17 cellular contexts compared by ENCODE assay signal in the genomic region with DNA sequence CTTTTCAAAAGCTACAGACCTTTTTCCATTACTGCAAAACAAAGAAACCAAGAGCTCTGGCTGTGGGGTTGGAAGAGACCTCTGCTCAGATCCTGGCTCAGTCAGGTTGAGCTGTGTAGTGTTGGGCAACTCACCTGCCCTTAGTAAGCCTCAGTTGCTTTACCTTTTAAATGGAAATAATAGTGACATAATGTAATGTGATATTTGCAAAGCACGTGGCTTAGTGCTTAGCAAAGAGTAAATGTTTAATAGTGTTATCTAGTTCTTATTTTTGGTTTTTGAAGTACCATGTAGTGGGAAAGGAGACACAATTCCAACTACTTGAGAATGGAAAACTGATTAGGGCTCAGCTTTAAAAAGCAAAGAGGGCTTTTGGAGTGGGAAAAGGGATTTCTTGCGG.
DNase-seq lines count a peak whose midpoint lies in the region; ATAC-seq and TF ChIP-seq lines count a peak whose summit lies in the region.
"Had no signal": no experiment of that assay in that cellular context is flagged by ENCODE, and none has a peak within 500 bp of the region (broad histone marks: within the 10 kb centered on the region; RNA-seq: fewer than 3 reads in every experiment).

No MANE protein-coding gene starts in this region.

- H3K27ac Mint-ChIP-seq in neural crest cell (ENCODE audit: unreplicated experiment) = peak overlapping the region; percentile 65
- no peak overlapping the region for H3K27ac Mint-ChIP-seq in CD14-positive monocyte
- H3K27ac Mint-ChIP-seq: activated CD4-positive, alpha-beta T cell treated with anti-CD3 and anti-CD28 coated beads, Interleukin-2, amount 10 ng/mL, durations not matched to agents 7 days and 5 days; immature natural killer cell had no signal

- H3K27me3 ChIP-seq in Panc1 (ENCODE audit: control insufficient read depth, insufficient read depth, low read length) (no peaks in the 10 kb centered on the region), dorsolateral prefrontal cortex (peaks cover 0 to 4% (median 0%) of the 10 kb centered on the region in 45 donors), thoracic aorta (replicated peaks; ENCODE audit: insufficient read depth) (no peaks in the 10 kb centered on the region)
- H3K27me3 ChIP-seq: SJCRH30 had no signal

- intact Hi-C loops in Panc1 (cut with micrococcal nuclease; ENCODE audit: unreplicated experiment) = no loop called here
- intact Hi-C loops in dorsolateral prefrontal cortex (cut with DNase I) = no loop called here
- intact Hi-C loops in CD14-positive monocyte (cut with micrococcal nuclease) = no loop called here

- peak overlapping the region; percentile 77; the same call in 1 of the 2 replicates for H3K27ac ChIP-seq in Panc1 (ENCODE audit: low read length)
- H3K27ac ChIP-seq in dorsolateral prefrontal cortex = peak overlapping the region in 36 of 59 donors; percentile 9 to 85 (median 68)
- peak overlapping the region; percentile 49 to 71 for H3K27ac ChIP-seq in thoracic aorta
- H3K27ac ChIP-seq: C4-2B, SJCRH30 had no signal

- no peak for DNase-seq in Panc1 (ENCODE audit: low read depth, low spot score)
- DNase-seq in dorsolateral prefrontal cortex = no peak
- DNase-seq in neural crest cell (ENCODE audit: low read depth, low spot score) = no peak
- no peak for DNase-seq in thoracic aorta (ENCODE audit: low spot score)
- no peak for DNase-seq in putamen (ENCODE audit: low spot score)
- no peak for DNase-seq in GM19240 (ENCODE audit: insufficient read length, low spot score)
- no peak for DNase-seq in CD14-positive monocyte (ENCODE audit: low spot score)
- DNase-seq in stimulated activated CD4-positive, alpha-beta T cell treated with anti-CD3 and anti-CD28 coated beads, Interleukin-4, amount 100 ng/mL, for 1 hour = no peak
- DNase-seq: activated CD4-positive, alpha-beta T cell treated with anti-CD3 and anti-CD28 coated beads, Interleukin-2, amount 10 ng/mL, durations not matched to agents 7 days and 5 days; activated naive CD4-positive, alpha-beta T cell treated with anti-CD3 and anti-CD28 coated beads, Interleukin-2, amount 50 U/mL, for 16 hours; activated T-cell treated with anti-CD3 and anti-CD28 coated beads for 4 hours; immature natural killer cell; NCI-H1436; NCI-H446; SJCRH30 had no signal

- BruUV-seq in Panc1 (replicated peaks; lab: Mats Ljungman, UMichigan) = no TSS peak

- ATAC-seq in Panc1 (no peak), thoracic aorta (ENCODE audit: insufficient number of reproducible peaks, low FRiP score, low read depth) (no peak)

- CTCF ChIA-PET in Panc1 (lab: Charles Lee) = interaction anchor here (0.6 to 1.5 kb wide), 2 partner anchors 21 to 126 kb away, joined by 3 to 6 read pairs; no protein-coding TSS in a partner anchor

- H3K36me3 ChIP-seq in Panc1 (ENCODE audit: control insufficient read depth, insufficient read depth, low read length) (no peaks in the 10 kb centered on the region), thoracic aorta (peaks cover 32% of the 10 kb centered on the region)

- peaks cover 10% of the 10 kb centered on the region for H3K36me3 Mint-ChIP-seq in neural crest cell (ENCODE audit: low read depth)
- H3K36me3 Mint-ChIP-seq in CD14-positive monocyte = peaks cover 53 to 55% of the 10 kb centered on the region in 2 donors

- POLR2A ChIA-PET in Panc1 (lab: Charles Lee) = no interaction called here

- H3K9me3 ChIP-seq in Panc1 (ENCODE audit: control insufficient read depth, insufficient read depth, low read depth, low read length) (no peaks in the 10 kb centered on the region), thoracic aorta (no peaks in the 10 kb centered on the region)
- H3K9me3 ChIP-seq: SJCRH30 had no signal

- H3K9me3 Mint-ChIP-seq in neural crest cell (no peaks in the 10 kb centered on the region), CD14-positive monocyte (peaks cover 0 to 2% (median 0%) of the 10 kb centered on the region in 7 donors)
- H3K9me3 Mint-ChIP-seq: activated CD4-positive, alpha-beta T cell treated with anti-CD3 and anti-CD28 coated beads, Interleukin-2, amount 10 ng/mL, durations not matched to agents 7 days and 5 days; central memory CD8-positive, alpha-beta T cell; immature natural killer cell had no signal

- H3K4me1 ChIP-seq in Panc1 (ENCODE audit: control insufficient read depth, insufficient read depth, low read length) = peaks cover 20% of the 10 kb centered on the region
- peaks cover 23 to 73% of the 10 kb centered on the region in 2 donors for H3K4me1 ChIP-seq in thoracic aorta (ENCODE audit: control insufficient read depth in 1 of 2, low read depth in 2 of 2)

- in situ Hi-C loops in Panc1 (cut with HindIII; ENCODE audit: low pct_unique_long_range_greater_than_20kb, low sequenced_read_pairs) = no loop called here

- H3K4me1 Mint-ChIP-seq in neural crest cell (peaks cover 68% of the 10 kb centered on the region), CD14-positive monocyte (peaks cover 9% of the 10 kb centered on the region)
- H3K4me1 Mint-ChIP-seq: activated CD4-positive, alpha-beta T cell treated with anti-CD3 and anti-CD28 coated beads, Interleukin-2, amount 10 ng/mL, durations not matched to agents 7 days and 5 days had no signal

- H3K4me3 ChIP-seq in Panc1 (ENCODE audit: low read depth in 2 of 2, low read length in 2 of 2) = no peak overlapping the region
- peak overlapping the region in 3 of 59 donors; percentile 10 to 53 (median 41) for H3K4me3 ChIP-seq in dorsolateral prefrontal cortex
- H3K4me3 ChIP-seq in thoracic aorta = no peak overlapping the region
- H3K4me3 ChIP-seq: SJCRH30 had no signal

- H3K4me3 Mint-ChIP-seq in neural crest cell = peak overlapping the region; percentile 4
- H3K4me3 Mint-ChIP-seq in CD14-positive monocyte = no peak overlapping the region
- H3K4me3 Mint-ChIP-seq: activated CD4-positive, alpha-beta T cell treated with anti-CD3 and anti-CD28 coated beads, Interleukin-2, amount 10 ng/mL, durations not matched to agents 7 days and 5 days; central memory CD8-positive, alpha-beta T cell; immature natural killer cell had no signal

- no peaks in the 10 kb centered on the region for H3K27me3 Mint-ChIP-seq in neural crest cell (ENCODE audit: low read depth)
- H3K27me3 Mint-ChIP-seq in CD14-positive monocyte (ENCODE audit: low read depth in 3 of 3) = no peaks in the 10 kb centered on the region
- H3K27me3 Mint-ChIP-seq: activated CD4-positive, alpha-beta T cell treated with anti-CD3 and anti-CD28 coated beads, Interleukin-2, amount 10 ng/mL, durations not matched to agents 7 days and 5 days; central memory CD8-positive, alpha-beta T cell had no signal

- TF ChIP-seq CTCF in Panc1 (IDR thresholded peaks at IDR 0.05) (no peak), dorsolateral prefrontal cortex (IDR thresholded peaks at IDR 0.05 in 54 of 56, conservative IDR thresholded peaks at IDR 0.05 in 2 of 56; ENCODE audit: low read depth in 1 of 56, partially characterized antibody in 56 of 56) (no peak), neural crest cell (conservative IDR thresholded peaks at IDR 0.05) (no peak), thoracic aorta (IDR thresholded peaks at IDR 0.05) (no peak), CD14-positive monocyte (IDR thresholded peaks at IDR 0.05) (no peak)
